Comparison of ENCODE assay signal across 9 cellular contexts in the genomic region with DNA sequence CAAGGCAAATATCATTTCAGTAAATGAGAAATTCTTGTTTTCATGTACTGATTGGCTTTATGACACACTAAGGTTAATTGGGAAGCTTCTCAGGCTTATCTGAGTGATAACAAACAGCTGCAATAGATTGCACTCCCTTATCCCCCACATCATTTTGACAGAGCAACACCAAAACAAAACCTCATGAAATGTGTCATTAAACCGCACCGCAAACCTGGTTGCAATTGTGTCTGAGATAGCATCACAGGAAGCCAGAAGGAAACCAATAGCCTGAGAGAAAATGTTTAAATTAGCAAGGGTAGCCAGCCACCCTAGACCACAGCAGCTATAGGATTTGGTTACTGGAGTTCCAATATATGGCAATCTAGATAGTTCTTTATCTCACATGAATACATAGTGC. TPM values are rescaled to one million over a fixed set of nuclear protein-coding genes. Genes with fewer than 3 reads are reported as not detected.
DNase-seq lines count a peak whose midpoint lies in the region; ATAC-seq, FAIRE-seq and TF ChIP-seq lines count a peak whose summit lies in the region.
"Had no signal": no experiment of that assay in that cellular context is flagged by ENCODE, and none has a peak within 500 bp of the region (broad histone marks: within the 10 kb centered on the region; RNA-seq: fewer than 3 reads in every experiment).

No MANE protein-coding gene starts in this region.

- H4K20me1 ChIP-seq in endothelial cell of umbilical vein (replicated peaks; ENCODE audit: control insufficient read depth, extremely low read depth, insufficient read depth, low read length), result no peaks in the 10 kb centered on the region

- POLR2A ChIA-PET in T-cell (lab: Charles Lee) (no interaction called here), endothelial cell of umbilical vein (lab: Charles Lee) (no interaction called here)

- H3K27ac ChIP-seq in endothelial cell of umbilical vein (ENCODE audit: insufficient read depth, low read depth, low read length) (no peak overlapping the region), thyroid gland (no peak overlapping the region)

- BruUV-seq in endothelial cell of umbilical vein (replicated peaks; lab: Mats Ljungman, UMichigan), result no TSS peak

- H3K9ac ChIP-seq in endothelial cell of umbilical vein (replicated peaks; ENCODE audit: extremely low read depth, insufficient read depth, low read length), result no peak overlapping the region

- peak; percentile 96 for ATAC-seq in HG02610 (IDR thresholded peaks at IDR 0.05; ENCODE audit: unreplicated experiment)
- peak; percentile 45 to 92 (median 78) for ATAC-seq in T-cell (replicated peaks in 1 of 4)

- dilution Hi-C loops in endothelial cell of umbilical vein (cut with MboI; ENCODE audit: extremely low pct_ligation_motif_present, low sequenced_read_pairs), result no loop called here

- no peak overlapping the region for H3K4me3 ChIP-seq in endothelial cell of umbilical vein (replicated peaks in 1 of 3; ENCODE audit: insufficient read depth in 1 of 3, low read depth in 1 of 3, low read length in 3 of 3)
- H3K4me3 ChIP-seq in thyroid gland (replicated peaks in 1 of 3), result no peak overlapping the region

- H3K9me3 ChIP-seq in endothelial cell of umbilical vein (replicated peaks; ENCODE audit: control insufficient read depth, insufficient read depth, low read length), result no peaks in the 10 kb centered on the region
- H3K9me3 ChIP-seq in thyroid gland, result no peaks in the 10 kb centered on the region

- H3K36me3 ChIP-seq in endothelial cell of umbilical vein (ENCODE audit: control insufficient read depth in 2 of 2, extremely low read depth in 1 of 2, insufficient read depth in 2 of 2, low read length in 2 of 2) (no peaks in the 10 kb centered on the region), thyroid gland (no peaks in the 10 kb centered on the region)

- no peak overlapping the region for H2AFZ ChIP-seq in endothelial cell of umbilical vein (ENCODE audit: low read depth, low read length)

- H3K27me3 Mint-ChIP-seq in T-cell, result peaks cover 8 to 25% of the 10 kb centered on the region in 2 donors

- no peak overlapping the region for H3K27ac Mint-ChIP-seq in T-cell

- peaks cover 6% of the 10 kb centered on the region for H3K4me1 ChIP-seq in endothelial cell of umbilical vein (ENCODE audit: control insufficient read depth, extremely low read depth, insufficient read depth, low read length)
- H3K4me1 ChIP-seq in thyroid gland, result peaks cover 0 to 4% of the 10 kb centered on the region in 2 donors

- WGBS in thyroid gland, 2 donors, result 82 to 92% methylated on average over 2 of the region's 2 CpGs

- no peaks in the 10 kb centered on the region for H3K9me1 ChIP-seq in endothelial cell of umbilical vein (replicated peaks; ENCODE audit: control insufficient read depth, extremely low read depth, insufficient read depth, low read length)

- peaks cover 14 to 17% (median 17%) of the 10 kb centered on the region in 3 donors for H3K4me1 Mint-ChIP-seq in T-cell

- DNase-seq in GM13977 (ENCODE audit: low spot score) (peak; percentile 20), T-cell (peak in 31 of 34 experiments; percentile 9 to 56 (median 36)), endothelial cell of umbilical vein (ENCODE audit: low read depth, low spot score) (no peak), middle frontal gyrus (ENCODE audit: extremely low spot score, low spot score) (no peak), ACHN (no peak), HPDE6-E6E7 (ENCODE audit: extremely low spot score) (no peak), thyroid gland (no peak)

- intact Hi-C loops in endothelial cell of umbilical vein (cut with micrococcal nuclease), result no loop called here
- intact Hi-C loops in thyroid gland (cut with DNase I), result no loop called here

- no peak for FAIRE-seq in endothelial cell of umbilical vein (lab: Jason Lieb, UNC)
- FAIRE-seq: RCC 7860 had no signal

- TF ChIP-seq POLR2A in endothelial cell of umbilical vein (IDR thresholded peaks at IDR 0.05; ENCODE audit: low read depth, low read length) (no peak), thyroid gland (IDR thresholded peaks at IDR 0.05) (no peak)

- CTCF ChIA-PET in T-cell (lab: Charles Lee) (interaction anchor here (0.6 to 2.7 kb wide), 2 partner anchors 106 to 118 kb away, joined by 8 to 9 read pairs; no protein-coding TSS in a partner anchor), endothelial cell of umbilical vein (lab: Charles Lee) (interaction anchor here (1.1 to 5.3 kb wide), 6 partner anchors 11 to 106 kb away, joined by 4 to 32 read pairs (median 6); no protein-coding TSS in a partner anchor)

- no peaks in the 10 kb centered on the region for H3K79me2 ChIP-seq in endothelial cell of umbilical vein (ENCODE audit: control insufficient read depth, insufficient read depth, low read length)

- TF ChIP-seq CTCF in GM13977 (IDR thresholded peaks at IDR 0.05; ENCODE audit: extremely low read depth, insufficient read depth, missing control alignments) (no peak), endothelial cell of umbilical vein (IDR thresholded peaks at IDR 0.05; ENCODE audit: extremely low read depth in 1 of 2, insufficient read depth in 1 of 2, low read depth in 1 of 2, low read length in 2 of 2) (no peak), thyroid gland (IDR thresholded peaks at IDR 0.05) (no peak)

- H3K36me3 Mint-ChIP-seq in T-cell, result no peaks in the 10 kb centered on the region

- in situ Hi-C loops in GM13977 (cut with MboI; ENCODE audit: low pct_unique_long_range_greater_than_20kb, low sequenced_read_pairs, unreplicated experiment), result no loop called here
- in situ Hi-C loops in ACHN (cut with HindIII; ENCODE audit: low pct_ligation_motif_present, low pct_unique_long_range_greater_than_20kb, low sequenced_read_pairs), result no loop called here

- H3K9me3 Mint-ChIP-seq in T-cell, result no peaks in the 10 kb centered on the region

- no peak overlapping the region for H3K4me3 Mint-ChIP-seq in T-cell

- H3K27me3 ChIP-seq in endothelial cell of umbilical vein (ENCODE audit: control insufficient read depth in 2 of 2, insufficient read depth in 2 of 2, low read length in 2 of 2) (no peaks in the 10 kb centered on the region), thyroid gland (no peaks in the 10 kb centered on the region)

- no peak overlapping the region for H3K4me2 ChIP-seq in endothelial cell of umbilical vein (ENCODE audit: insufficient read depth, low read length)

TF ChIP-seq in endothelial cell of umbilical vein, 7 proteins besides CTCF, POLR2A, EP300 and RAD21:
- TF ChIP-seq POLR2AphosphoS5 (IDR thresholded peaks at IDR 0.05; ENCODE audit: insufficient read depth, low read depth, low read length) (no peak), GATA2 (IDR thresholded peaks at IDR 0.05; ENCODE audit: insufficient read depth, insufficient read length, low read depth, low read length) (peak; percentile 30), FOS (IDR thresholded peaks at IDR 0.05; ENCODE audit: borderline replicate concordance, insufficient read depth, low read length) (no peak)

RNA-seq across cellular contexts. Expression of gene LAMA4, which starts 31.6 kb away (rescaled TPM):
- under 1 TPM in 3 of 5 donors, not detected in 2; 0.25 to 0.85 (median 0.56) TPM for total RNA-seq in T-cell
- total RNA-seq in endothelial cell of umbilical vein, result 629 TPM in 2 replicates
- 370 and 384 TPM in 2 replicates for polyA plus RNA-seq in endothelial cell of umbilical vein
- 215 and 257 TPM in 2 replicates for polyA plus RNA-seq in endothelial cell of umbilical vein (2011; cell fraction: cytosol; rRNA removed)
- 1,231 and 1,345 TPM in 2 replicates for polyA plus RNA-seq in endothelial cell of umbilical vein (2011; cell fraction: nucleus; rRNA removed)
- polyA plus RNA-seq in endothelial cell of umbilical vein (2012), result 367 and 381 TPM in 2 replicates
- polyA minus RNA-seq in endothelial cell of umbilical vein, result 1,043 and 1,135 TPM in 2 replicates
- polyA minus RNA-seq in endothelial cell of umbilical vein (2011; cell fraction: cytosol; rRNA and poly(A)+ RNA removed), result not detected
- polyA minus RNA-seq in endothelial cell of umbilical vein (2011; cell fraction: nucleus; rRNA and poly(A)+ RNA removed), result 1,955 and 2,229 TPM in 2 replicates
- 10 to 100 TPM; 29.9 to 40.0 (median 35.3) TPM for total RNA-seq in thyroid gland

Comparison
In these comparisons a context has a peak if more than half of its experiments do, and no peak if none do; other contexts are left out.
1. DNase-seq: peak in GM13977 (single experiment) and T-cell (31 of 34); none in endothelial cell of umbilical vein (single experiment), middle frontal gyrus (single experiment), ACHN (single experiment), HPDE6-E6E7 (single experiment) and thyroid gland (0 of 2).
2. RNA of gene LAMA4, which starts 31.6 kb away (total RNA-seq): 629 TPM in endothelial cell of umbilical vein and 29.9 to 40.0 TPM in thyroid gland; 0.25 to 0.85 TPM in T-cell; every median in the first group is over 10 times any median in the second.